In genomic region chr4:87005369-87005689, GRCh38 we compare ENCODE assay signal across 8 cellular contexts.
DNase-seq lines count a peak whose midpoint lies in the region; ATAC-seq, FAIRE-seq and TF ChIP-seq lines count a peak whose summit lies in the region.

No MANE protein-coding gene starts in this region.

- H3K4me1 ChIP-seq in HepG2 (ENCODE audit: insufficient read depth, low read length) (peaks cover 61% of the 10 kb centered on the region), tibial nerve (peaks cover 0 to 50% (median 13%) of the 10 kb centered on the region in 4 donors)

- intact Hi-C loops in activated T-helper 2 cell treated with anti-CD3 and anti-CD28 coated beads, Interferon-gamma antibody, Interleukin-2, Interleukin-4, amounts not matched to agents 10 μg/mL and 5 μg/mL and 100 μg/mL, durations not matched to agents 14 hours and 24 hours and 36 hours (cut with micrococcal nuclease): loop anchor here (1.0 kb wide), 1 partner anchor 461 kb away; no protein-coding TSS in a partner anchor
- intact Hi-C loops in HepG2 (cut with micrococcal nuclease; ENCODE audit: unreplicated experiment): no loop called here

- no peak overlapping the region for H3K9ac ChIP-seq in HepG2 (ENCODE audit: insufficient read depth, low read depth, low read length)

- TF ChIP-seq RAD21 in HepG2 (CRISPR knock-in tag; IDR thresholded peaks at IDR 0.05): no peak

- DNase-seq in activated naive CD4-positive, alpha-beta T cell treated with anti-CD3 and anti-CD28 coated beads, Interleukin-2, amount 10 ng/mL, durations not matched to agents 7 days and 5 days: no peak
- no peak for DNase-seq in activated naive CD4-positive, alpha-beta T cell treated with Interleukin-2 at 50 U/mL for 16 hours
- DNase-seq in activated T-helper 2 cell treated with anti-CD3 and anti-CD28 coated beads, Interferon-gamma antibody, Interleukin-2, Interleukin-4, amounts not matched to agents 10 μg/mL and 5 μg/mL and 100 μg/mL, durations not matched to agents 14 hours and 24 hours and 36 hours (ENCODE audit: low spot score): no peak
- no peak for DNase-seq in HepG2 (ENCODE audit: low spot score)
- DNase-seq in tibial nerve (ENCODE audit: low spot score in 2 of 2): no peak
- DNase-seq in frontal cortex (ENCODE audit: low spot score in 2 of 2): no peak
- no peak for DNase-seq in GM10248 (ENCODE audit: extremely low spot score)
- no peak for DNase-seq in LoVo (ENCODE audit: low spot score)

- FAIRE-seq in HepG2 (lab: Jason Lieb, UNC): no peak
- no peak for FAIRE-seq in frontal cortex (lab: Jason Lieb, UNC)

- H3K27ac ChIP-seq in HepG2 (ENCODE audit: extremely low read length, insufficient read depth, low read length) (no peak overlapping the region), tibial nerve (peak overlapping the region; percentile 83 to 98 (median 92))

- H3K9me3 Mint-ChIP-seq in activated naive CD4-positive, alpha-beta T cell treated with anti-CD3 and anti-CD28 coated beads, Interleukin-2, amount 10 ng/mL, durations not matched to agents 7 days and 5 days: no peaks in the 10 kb centered on the region
- no peaks in the 10 kb centered on the region for H3K9me3 Mint-ChIP-seq in activated T-helper 2 cell treated with anti-CD3 and anti-CD28 coated beads, Interferon-gamma antibody, Interleukin-2, Interleukin-4, amounts not matched to agents 10 μg/mL and 5 μg/mL and 100 μg/mL, durations not matched to agents 14 hours and 24 hours and 36 hours

- H3K27ac Mint-ChIP-seq in activated naive CD4-positive, alpha-beta T cell treated with anti-CD3 and anti-CD28 coated beads, Interleukin-2, amount 10 ng/mL, durations not matched to agents 7 days and 5 days: peak overlapping the region; percentile 99
- H3K27ac Mint-ChIP-seq in activated T-helper 2 cell treated with anti-CD3 and anti-CD28 coated beads, Interferon-gamma antibody, Interleukin-2, Interleukin-4, amounts not matched to agents 10 μg/mL and 5 μg/mL and 100 μg/mL, durations not matched to agents 14 hours and 24 hours and 36 hours: peak overlapping the region; percentile 97

- CTCF ChIA-PET in activated naive CD4-positive, alpha-beta T cell treated with anti-CD3 and anti-CD28 coated beads, Interleukin-2, amount 10 ng/mL, durations not matched to agents 7 days and 5 days (lab: Charles Lee): interaction anchor here (0.7 to 6.0 kb wide), 6 partner anchors 24 to 87 kb away, joined by 3 to 26 read pairs (median 6); partner anchors contain the start of gene AFF1
- CTCF ChIA-PET in HepG2 (lab: Yijun Ruan, JAX; ENCODE audit: low intra/inter-chr PET ratio, low total read pairs): no interaction called here
- CTCF ChIA-PET in GM10248 (lab: Yijun Ruan, JAX): interaction anchor here (1.0 to 3.4 kb wide), 6 partner anchors 12 to 87 kb away, joined by 3 to 14 read pairs (median 8); partner anchors contain the start of gene AFF1

- H2AFZ ChIP-seq in HepG2 (ENCODE audit: low read length): no peak overlapping the region

- peak overlapping the region; percentile 88 for H3K4me3 Mint-ChIP-seq in activated naive CD4-positive, alpha-beta T cell treated with anti-CD3 and anti-CD28 coated beads, Interleukin-2, amount 10 ng/mL, durations not matched to agents 7 days and 5 days
- peak overlapping the region; percentile 98 for H3K4me3 Mint-ChIP-seq in activated T-helper 2 cell treated with anti-CD3 and anti-CD28 coated beads, Interferon-gamma antibody, Interleukin-2, Interleukin-4, amounts not matched to agents 10 μg/mL and 5 μg/mL and 100 μg/mL, durations not matched to agents 14 hours and 24 hours and 36 hours (ENCODE audit: low read depth)

- H3K9me3 ChIP-seq in HepG2 (ENCODE audit: low read length): no peaks in the 10 kb centered on the region
- H3K9me3 ChIP-seq in tibial nerve: no peaks in the 10 kb centered on the region

- POLR2A ChIA-PET in HepG2 (lab: Yijun Ruan, JAX) (interaction anchor here (2.6 to 4.3 kb wide), 3 partner anchors 27 to 70 kb away, joined by 18 to 81 read pairs (median 30); partner anchors contain the start of gene AFF1), GM10248 (lab: Yijun Ruan, JAX) (interaction anchor here (0.5 to 3.5 kb wide), 4 partner anchors 11 to 1029 kb away, joined by 3 to 47 read pairs (median 4); partner anchors contain the start of gene AFF1)

- H3K4me2 ChIP-seq in HepG2 (ENCODE audit: low read depth, low read length): peak overlapping the region; percentile 92

- peak overlapping the region in 2 of 3 experiments; percentile 71 to 85; a peak in 3 of 6 replicates for H3K4me3 ChIP-seq in HepG2 (replicated peaks in 1 of 3; ENCODE audit: insufficient read depth in 1 of 3, low read depth in 2 of 3, low read length in 3 of 3)
- H3K4me3 ChIP-seq in tibial nerve: peak overlapping the region; percentile 76 to 88 (median 84)

- H3K27me3 Mint-ChIP-seq in activated naive CD4-positive, alpha-beta T cell treated with anti-CD3 and anti-CD28 coated beads, Interleukin-2, amount 10 ng/mL, durations not matched to agents 7 days and 5 days: no peaks in the 10 kb centered on the region
- no peaks in the 10 kb centered on the region for H3K27me3 Mint-ChIP-seq in activated T-helper 2 cell treated with anti-CD3 and anti-CD28 coated beads, Interferon-gamma antibody, Interleukin-2, Interleukin-4, amounts not matched to agents 10 μg/mL and 5 μg/mL and 100 μg/mL, durations not matched to agents 14 hours and 24 hours and 36 hours (ENCODE audit: low read depth)

- H3K4me1 Mint-ChIP-seq in activated naive CD4-positive, alpha-beta T cell treated with anti-CD3 and anti-CD28 coated beads, Interleukin-2, amount 10 ng/mL, durations not matched to agents 7 days and 5 days: peaks cover 52% of the 10 kb centered on the region
- H3K4me1 Mint-ChIP-seq in activated T-helper 2 cell treated with anti-CD3 and anti-CD28 coated beads, Interferon-gamma antibody, Interleukin-2, Interleukin-4, amounts not matched to agents 10 μg/mL and 5 μg/mL and 100 μg/mL, durations not matched to agents 14 hours and 24 hours and 36 hours (ENCODE audit: low read depth): peaks cover 41% of the 10 kb centered on the region

- H3K36me3 Mint-ChIP-seq in activated naive CD4-positive, alpha-beta T cell treated with anti-CD3 and anti-CD28 coated beads, Interleukin-2, amount 10 ng/mL, durations not matched to agents 7 days and 5 days: peaks cover 9% of the 10 kb centered on the region
- peaks cover 8% of the 10 kb centered on the region for H3K36me3 Mint-ChIP-seq in activated T-helper 2 cell treated with anti-CD3 and anti-CD28 coated beads, Interferon-gamma antibody, Interleukin-2, Interleukin-4, amounts not matched to agents 10 μg/mL and 5 μg/mL and 100 μg/mL, durations not matched to agents 14 hours and 24 hours and 36 hours (ENCODE audit: low read depth)

- TF ChIP-seq POLR2A in HepG2 (IDR thresholded peaks at IDR 0.05; ENCODE audit: insufficient read depth in 1 of 2, low read depth in 2 of 2, low read length in 2 of 2): no peak
- TF ChIP-seq POLR2A in tibial nerve (IDR thresholded peaks at IDR 0.05): peak in 1 of 2 donors; percentile 4

- peaks cover 56% of the 10 kb centered on the region for H3K79me2 ChIP-seq in HepG2 (ENCODE audit: insufficient read depth, low read length)

- TF ChIP-seq CTCF in HepG2 (CRISPR knock-in tag; IDR thresholded peaks at IDR 0.05) (no peak), tibial nerve (IDR thresholded peaks at IDR 0.05) (no peak), GM10248 (IDR thresholded peaks at IDR 0.05; ENCODE audit: control extremely low read depth, extremely low read depth, low read depth, missing control alignments) (no peak)

- ATAC-seq in HepG2: no peak

- no peaks in the 10 kb centered on the region; a peak in 1 of 5 replicates for H3K27me3 ChIP-seq in HepG2 (ENCODE audit: control insufficient read depth in 1 of 2, insufficient read depth in 2 of 2, low read length in 2 of 2)
- H3K27me3 ChIP-seq in tibial nerve: no peaks in the 10 kb centered on the region

- WGBS in HepG2 (ENCODE audit: low lambda C conversion rate): 95% methylated on average over 1 of the region's 1 CpG
- 52 to 56% methylated on average over 1 of the region's 1 CpG for WGBS in tibial nerve, 2 donors

- peaks cover 21% of the 10 kb centered on the region for H4K20me1 ChIP-seq in HepG2 (ENCODE audit: insufficient read depth, low read length)

- in situ Hi-C loops in HepG2 (cut with HindIII; ENCODE audit: extremely low pct_ligation_motif_present, low pct_unique_long_range_greater_than_20kb): loop anchor here (5.0 kb wide), 1 partner anchor 68 kb away; the partner anchor contains the start of gene AFF1

- BruUV-seq in HepG2 (replicated peaks; lab: Mats Ljungman, UMichigan): no TSS peak

- TF ChIP-seq EP300 in HepG2 (IDR thresholded peaks at IDR 0.05; ENCODE audit: low read depth in 2 of 2, low read length in 2 of 2) (no peak), HepG2 (CRISPR knock-in tag; IDR thresholded peaks at IDR 0.05; ENCODE audit: borderline replicate concordance) (no peak), tibial nerve (IDR thresholded peaks at IDR 0.05) (no peak)

- H3K36me3 ChIP-seq in HepG2 (replicated peaks in 1 of 2; ENCODE audit: control insufficient read depth in 1 of 2, insufficient read depth in 2 of 2, low read length in 2 of 2): no peaks in the 10 kb centered on the region; a peak in 1 of 5 replicates
- H3K36me3 ChIP-seq in tibial nerve: no peaks in the 10 kb centered on the region

TF ChIP-seq in HepG2, 621 proteins besides CTCF, POLR2A, EP300 and RAD21:
- TF ChIP-seq SAP130 (CRISPR knock-in tag; IDR thresholded peaks at IDR 0.05; ENCODE audit: low read depth) (0 out of 2 replicates have a peak, but pooled peaks have one; percentile 10), ZFY (CRISPR knock-in tag; IDR thresholded peaks at IDR 0.05) (no peak), ZFP91 (CRISPR knock-in tag; IDR thresholded peaks at IDR 0.05; ENCODE audit: borderline replicate concordance) (no peak), ZNF768 (CRISPR knock-in tag; IDR thresholded peaks at IDR 0.05) (no peak), ZBTB1 (CRISPR knock-in tag; IDR thresholded peaks at IDR 0.05; ENCODE audit: borderline replicate concordance) (no peak), ZNF577 (CRISPR knock-in tag; IDR thresholded peaks at IDR 0.05; ENCODE audit: borderline replicate concordance, low read depth) (no peak)
